1 cellular context compared by ENCODE assay signal in genomic region chr2:205975082-205975949, GRCh38.
A peak's percentile ranks its signal among the peaks of the same experiment; 100 is the strongest.
TF ChIP-seq lines count a peak whose summit lies in the region.

No MANE protein-coding gene starts in this region.

TF ChIP-seq in HepG2, 621 proteins besides CTCF, POLR2A, EP300 and RAD21 (continued from another document and continues in another):
- TF ChIP-seq FOXK2 (IDR thresholded peaks at IDR 0.05) (peak; percentile 98), SIN3A (IDR thresholded peaks at IDR 0.05; ENCODE audit: borderline replicate concordance, low read depth, low read length) (no peak), RXRB (CRISPR knock-in tag; IDR thresholded peaks at IDR 0.05; ENCODE audit: borderline replicate concordance) (peak; percentile 97), ZBTB7B (CRISPR knock-in tag; IDR thresholded peaks at IDR 0.05) (peak; percentile 76; the same call in 1 of the 2 replicates), ZNF674 (CRISPR knock-in tag; IDR thresholded peaks at IDR 0.05; ENCODE audit: low read depth) (no peak), FOXC1 (CRISPR knock-in tag; IDR thresholded peaks at IDR 0.05; ENCODE audit: borderline replicate concordance) (0 out of 2 replicates have a peak, but pooled peaks have one; percentile 79), ZSCAN30 (CRISPR knock-in tag; IDR thresholded peaks at IDR 0.05) (no peak), PBX2 (CRISPR knock-in tag; IDR thresholded peaks at IDR 0.05) (0 out of 2 replicates have a peak, but pooled peaks have one; percentile 11), CREM (IDR thresholded peaks at IDR 0.05) (peak; percentile 94), CREM (CRISPR knock-in tag; IDR thresholded peaks at IDR 0.05) (no peak), SETDB1 (CRISPR knock-in tag; IDR thresholded peaks at IDR 0.05; ENCODE audit: borderline replicate concordance) (no peak), PAF1 (CRISPR knock-in tag; IDR thresholded peaks at IDR 0.05) (no peak), FLYWCH1 (CRISPR knock-in tag; IDR thresholded peaks at IDR 0.05) (no peak), BHLHE40 (IDR thresholded peaks at IDR 0.05; ENCODE audit: low read length) (no peak), NFE2L1 (CRISPR knock-in tag; IDR thresholded peaks at IDR 0.05; ENCODE audit: borderline replicate concordance) (no peak), CHD4 (IDR thresholded peaks at IDR 0.05; ENCODE audit: borderline replicate concordance, low read length) (peak; percentile 47; the same call in 1 of the 2 replicates), THYN1 (CRISPR knock-in tag; IDR thresholded peaks at IDR 0.05; ENCODE audit: borderline replicate concordance, low read depth) (no peak), ZNF549 (CRISPR knock-in tag; IDR thresholded peaks at IDR 0.05) (no peak), ARHGAP35 (CRISPR knock-in tag; IDR thresholded peaks at IDR 0.05; ENCODE audit: borderline replicate concordance) (peak; percentile 71; the same call in 1 of the 2 replicates), SMYD3 (CRISPR knock-in tag; IDR thresholded peaks at IDR 0.05) (peak; percentile 92; the same call in 1 of the 2 replicates), PAWR (CRISPR knock-in tag; IDR thresholded peaks at IDR 0.05; ENCODE audit: borderline replicate concordance) (no peak), ZNF30 (CRISPR knock-in tag; IDR thresholded peaks at IDR 0.05) (no peak), ZNF432 (CRISPR knock-in tag; IDR thresholded peaks at IDR 0.05; ENCODE audit: borderline replicate concordance) (no peak), ATAD3A (CRISPR knock-in tag; IDR thresholded peaks at IDR 0.05) (no peak), FOXJ3 (CRISPR knock-in tag; IDR thresholded peaks at IDR 0.05; ENCODE audit: borderline replicate concordance) (peak; percentile 99), DMAP1 (CRISPR knock-in tag; IDR thresholded peaks at IDR 0.05) (peak; percentile 86), DZIP1 (CRISPR knock-in tag; IDR thresholded peaks at IDR 0.05) (no peak), MTF1 (CRISPR knock-in tag; IDR thresholded peaks at IDR 0.05) (no peak), ZNF776 (CRISPR knock-in tag; IDR thresholded peaks at IDR 0.05) (no peak), ZNF329 (CRISPR knock-in tag; IDR thresholded peaks at IDR 0.05; ENCODE audit: low read depth) (no peak), ZNF337 (CRISPR knock-in tag; IDR thresholded peaks at IDR 0.05; ENCODE audit: borderline replicate concordance, low read depth) (no peak), ZNF205 (CRISPR knock-in tag; IDR thresholded peaks at IDR 0.05) (peak; percentile 90; the same call in 1 of the 2 replicates), SMAD1 (CRISPR knock-in tag; IDR thresholded peaks at IDR 0.05; ENCODE audit: borderline replicate concordance, low read depth) (no peak), ELF1 (CRISPR knock-in tag; IDR thresholded peaks at IDR 0.05) (peak; percentile 82), CAMTA2 (CRISPR knock-in tag; IDR thresholded peaks at IDR 0.05; ENCODE audit: borderline replicate concordance) (no peak), ZFYVE20 (CRISPR knock-in tag; IDR thresholded peaks at IDR 0.05; ENCODE audit: borderline replicate concordance, low read depth) (no peak), NR2C2 (CRISPR knock-in tag; IDR thresholded peaks at IDR 0.05; ENCODE audit: borderline replicate concordance) (peak; percentile 70; the same call in 1 of the 2 replicates), ZNF550 (CRISPR knock-in tag; IDR thresholded peaks at IDR 0.05; ENCODE audit: borderline replicate concordance) (no peak), AGO1 (IDR thresholded peaks at IDR 0.05; ENCODE audit: low read depth, low read length, poor library complexity, severe bottlenecking) (no peak), ZNF792 (CRISPR knock-in tag; IDR thresholded peaks at IDR 0.05) (peak; percentile 95), ZBTB25 (CRISPR knock-in tag; IDR thresholded peaks at IDR 0.05) (peak; percentile 87), ZNF33A (CRISPR knock-in tag; IDR thresholded peaks at IDR 0.05; ENCODE audit: borderline replicate concordance) (0 out of 2 replicates have a peak, but pooled peaks have one; percentile 60), ZSCAN21 (CRISPR knock-in tag; IDR thresholded peaks at IDR 0.05; ENCODE audit: borderline replicate concordance) (peak; percentile 58; the same call in 1 of the 2 replicates), SATB2 (CRISPR knock-in tag; IDR thresholded peaks at IDR 0.05) (no peak; the same call in 1 of the 2 replicates), ZNF703 (CRISPR knock-in tag; IDR thresholded peaks at IDR 0.05; ENCODE audit: borderline replicate concordance) (no peak), ZEB1 (IDR thresholded peaks at IDR 0.05; ENCODE audit: insufficient replicate concordance, low read depth) (peak; percentile 71), HIVEP1 (CRISPR knock-in tag; IDR thresholded peaks at IDR 0.05) (no peak), POGK (CRISPR knock-in tag; conservative IDR thresholded peaks at IDR 0.05) (0 out of 2 replicates have a peak, but pooled peaks have one; percentile 65), ZNF333 (CRISPR knock-in tag; IDR thresholded peaks at IDR 0.05; ENCODE audit: borderline replicate concordance) (no peak; the same call in 1 of the 2 replicates), HDAC2 (CRISPR knock-in tag; IDR thresholded peaks at IDR 0.05) (peak; percentile 99), ZNF101 (CRISPR knock-in tag; IDR thresholded peaks at IDR 0.05; ENCODE audit: borderline replicate concordance, low read depth) (no peak), THAP11 (CRISPR knock-in tag; IDR thresholded peaks at IDR 0.05) (peak; percentile 82)
- TF ChIP-seq, protein P1, sequence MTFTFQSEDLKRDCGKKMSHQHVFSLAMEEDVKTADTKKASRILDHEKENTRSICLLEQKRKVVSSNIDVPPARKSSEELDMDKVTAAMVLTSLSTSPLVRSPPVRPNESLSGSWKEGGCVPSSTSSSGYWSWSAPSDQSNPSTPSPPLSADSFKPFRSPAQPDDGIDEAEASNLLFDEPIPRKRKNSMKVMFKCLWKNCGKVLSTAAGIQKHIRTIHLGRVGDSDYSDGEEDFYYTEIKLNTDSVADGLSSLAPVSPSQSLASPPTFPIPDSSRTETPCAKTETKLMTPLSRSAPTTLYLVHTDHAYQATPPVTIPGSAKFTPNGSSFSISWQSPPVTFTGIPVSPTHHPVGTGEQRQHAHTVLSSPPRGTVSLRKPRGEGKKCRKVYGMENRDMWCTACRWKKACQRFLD (CRISPR knock-in tag; IDR thresholded peaks at IDR 0.05; ENCODE audit: borderline replicate concordance): no peak
- TF ChIP-seq, protein P2, sequence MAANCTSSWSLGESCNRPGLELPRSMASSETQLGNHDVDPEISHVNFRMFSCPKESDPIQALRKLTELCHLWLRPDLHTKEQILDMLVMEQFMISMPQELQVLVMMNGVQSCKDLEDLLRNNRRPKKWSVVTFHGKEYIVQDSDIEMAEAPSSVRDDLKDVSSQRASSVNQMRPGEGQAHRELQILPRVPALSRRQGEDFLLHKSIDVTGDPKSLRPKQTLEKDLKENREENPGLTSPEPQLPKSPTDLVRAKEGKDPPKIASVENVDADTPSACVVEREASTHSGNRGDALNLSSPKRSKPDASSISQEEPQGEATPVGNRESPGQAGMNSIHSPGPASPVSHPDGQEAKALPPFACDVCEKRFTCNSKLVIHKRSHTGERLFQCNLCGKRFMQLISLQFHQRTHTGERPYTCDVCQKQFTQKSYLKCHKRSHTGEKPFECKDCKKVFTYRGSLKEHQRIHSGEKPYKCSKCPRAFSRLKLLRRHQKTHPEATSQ (CRISPR knock-in tag; IDR thresholded peaks at IDR 0.05; ENCODE audit: borderline replicate concordance): no peak; the same call in 1 of the 2 replicates
- TF ChIP-seq, protein P3, sequence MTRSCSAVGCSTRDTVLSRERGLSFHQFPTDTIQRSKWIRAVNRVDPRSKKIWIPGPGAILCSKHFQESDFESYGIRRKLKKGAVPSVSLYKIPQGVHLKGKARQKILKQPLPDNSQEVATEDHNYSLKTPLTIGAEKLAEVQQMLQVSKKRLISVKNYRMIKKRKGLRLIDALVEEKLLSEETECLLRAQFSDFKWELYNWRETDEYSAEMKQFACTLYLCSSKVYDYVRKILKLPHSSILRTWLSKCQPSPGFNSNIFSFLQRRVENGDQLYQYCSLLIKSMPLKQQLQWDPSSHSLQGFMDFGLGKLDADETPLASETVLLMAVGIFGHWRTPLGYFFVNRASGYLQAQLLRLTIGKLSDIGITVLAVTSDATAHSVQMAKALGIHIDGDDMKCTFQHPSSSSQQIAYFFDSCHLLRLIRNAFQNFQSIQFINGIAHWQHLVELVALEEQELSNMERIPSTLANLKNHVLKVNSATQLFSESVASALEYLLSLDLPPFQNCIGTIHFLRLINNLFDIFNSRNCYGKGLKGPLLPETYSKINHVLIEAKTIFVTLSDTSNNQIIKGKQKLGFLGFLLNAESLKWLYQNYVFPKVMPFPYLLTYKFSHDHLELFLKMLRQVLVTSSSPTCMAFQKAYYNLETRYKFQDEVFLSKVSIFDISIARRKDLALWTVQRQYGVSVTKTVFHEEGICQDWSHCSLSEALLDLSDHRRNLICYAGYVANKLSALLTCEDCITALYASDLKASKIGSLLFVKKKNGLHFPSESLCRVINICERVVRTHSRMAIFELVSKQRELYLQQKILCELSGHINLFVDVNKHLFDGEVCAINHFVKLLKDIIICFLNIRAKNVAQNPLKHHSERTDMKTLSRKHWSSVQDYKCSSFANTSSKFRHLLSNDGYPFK (CRISPR knock-in tag; IDR thresholded peaks at IDR 0.05; ENCODE audit: borderline replicate concordance): no peak
- TF ChIP-seq, protein P4, sequence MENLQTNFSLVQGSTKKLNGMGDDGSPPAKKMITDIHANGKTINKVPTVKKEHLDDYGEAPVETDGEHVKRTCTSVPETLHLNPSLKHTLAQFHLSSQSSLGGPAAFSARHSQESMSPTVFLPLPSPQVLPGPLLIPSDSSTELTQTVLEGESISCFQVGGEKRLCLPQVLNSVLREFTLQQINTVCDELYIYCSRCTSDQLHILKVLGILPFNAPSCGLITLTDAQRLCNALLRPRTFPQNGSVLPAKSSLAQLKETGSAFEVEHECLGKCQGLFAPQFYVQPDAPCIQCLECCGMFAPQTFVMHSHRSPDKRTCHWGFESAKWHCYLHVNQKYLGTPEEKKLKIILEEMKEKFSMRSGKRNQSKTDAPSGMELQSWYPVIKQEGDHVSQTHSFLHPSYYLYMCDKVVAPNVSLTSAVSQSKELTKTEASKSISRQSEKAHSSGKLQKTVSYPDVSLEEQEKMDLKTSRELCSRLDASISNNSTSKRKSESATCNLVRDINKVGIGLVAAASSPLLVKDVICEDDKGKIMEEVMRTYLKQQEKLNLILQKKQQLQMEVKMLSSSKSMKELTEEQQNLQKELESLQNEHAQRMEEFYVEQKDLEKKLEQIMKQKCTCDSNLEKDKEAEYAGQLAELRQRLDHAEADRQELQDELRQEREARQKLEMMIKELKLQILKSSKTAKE (CRISPR knock-in tag; IDR thresholded peaks at IDR 0.05; ENCODE audit: borderline replicate concordance): peak; percentile 91
